In genomic region chr5:117131048-117131679, GRCh38 we compare ENCODE assay signal across 10 cellular contexts.
A peak's percentile ranks its signal among the peaks of the same experiment; 100 is the strongest.
DNase-seq lines count a peak whose midpoint lies in the region; ATAC-seq, FAIRE-seq and TF ChIP-seq lines count a peak whose summit lies in the region.
"Had no signal": no experiment of that assay in that cellular context is flagged by ENCODE, and none has a peak within 500 bp of the region (broad histone marks: within the 10 kb centered on the region; RNA-seq: fewer than 3 reads in every experiment).

No MANE protein-coding gene starts in this region.

- no peaks in the 10 kb centered on the region for H3K36me3 ChIP-seq in HepG2 (replicated peaks in 1 of 2; ENCODE audit: control insufficient read depth in 1 of 2, insufficient read depth in 2 of 2, low read length in 2 of 2)
- H3K36me3 ChIP-seq in naive thymus-derived CD4-positive, alpha-beta T cell (ENCODE audit: control insufficient read depth in 2 of 3, insufficient read depth in 3 of 3, low read length in 3 of 3), result no peaks in the 10 kb centered on the region

- H3K9me3 Mint-ChIP-seq in naive thymus-derived CD4-positive, alpha-beta T cell, result peaks cover 0 to 26% (median 3%) of the 10 kb centered on the region in 11 donors

- H3K36me3 Mint-ChIP-seq in naive thymus-derived CD4-positive, alpha-beta T cell, result no peaks in the 10 kb centered on the region
- H3K36me3 Mint-ChIP-seq: naive B cell had no signal

- H3K4me1 ChIP-seq in HepG2 (ENCODE audit: insufficient read depth, low read length), result no peaks in the 10 kb centered on the region
- no peaks in the 10 kb centered on the region for H3K4me1 ChIP-seq in naive thymus-derived CD4-positive, alpha-beta T cell (ENCODE audit: control insufficient read depth in 2 of 2, insufficient read depth in 2 of 2, low read length in 2 of 2)

- TF ChIP-seq EP300 in HepG2 (IDR thresholded peaks at IDR 0.05; ENCODE audit: low read depth in 2 of 2, low read length in 2 of 2) (no peak), HepG2 (CRISPR knock-in tag; IDR thresholded peaks at IDR 0.05; ENCODE audit: borderline replicate concordance) (no peak)

- peak; percentile 45 for DNase-seq in GM12864 (ENCODE audit: low read depth)
- peak; percentile 95 for DNase-seq in NCI-H446 treated with DMSO at 0.1 percent for 48 hours (lab: John Stamatoyannopoulos, UW)
- no peak for DNase-seq in NCI-H1092 treated with DMSO at 0.1 percent for 48 hours (lab: John Stamatoyannopoulos, UW)
- no peak for DNase-seq in HepG2 (ENCODE audit: low spot score)
- DNase-seq in naive thymus-derived CD4-positive, alpha-beta T cell, result no peak
- no peak for DNase-seq in activated CD8-positive, alpha-beta memory T cell treated with anti-CD3 and anti-CD28 coated beads for 24 hours
- DNase-seq: naive B cell; stimulated activated CD4-positive, alpha-beta T cell treated with anti-CD3 and anti-CD28 coated beads, Interleukin-2, amount 100 ng/mL, for 48 hours had no signal

- H3K4me3 Mint-ChIP-seq in naive thymus-derived CD4-positive, alpha-beta T cell, result no peak overlapping the region
- H3K4me3 Mint-ChIP-seq: naive B cell had no signal

- CTCF ChIA-PET in HepG2 (lab: Yijun Ruan, JAX; ENCODE audit: low intra/inter-chr PET ratio, low total read pairs), result no interaction called here
- CTCF ChIA-PET in naive thymus-derived CD4-positive, alpha-beta T cell (lab: Charles Lee), result no interaction called here

- no peaks in the 10 kb centered on the region for H3K27me3 ChIP-seq in HepG2 (ENCODE audit: control insufficient read depth in 1 of 2, insufficient read depth in 2 of 2, low read length in 2 of 2)
- H3K27me3 ChIP-seq in naive thymus-derived CD4-positive, alpha-beta T cell (ENCODE audit: control insufficient read depth in 2 of 2, insufficient read depth in 2 of 2, low read length in 2 of 2), result no peaks in the 10 kb centered on the region

- H3K9ac ChIP-seq in HepG2 (ENCODE audit: insufficient read depth, low read depth, low read length), result no peak overlapping the region

- BruUV-seq in HepG2 (replicated peaks; lab: Mats Ljungman, UMichigan), result no TSS peak

- POLR2A ChIA-PET in HepG2 (lab: Yijun Ruan, JAX), result no interaction called here
- POLR2A ChIA-PET in naive thymus-derived CD4-positive, alpha-beta T cell (lab: Charles Lee), result no interaction called here

- no peak for TF ChIP-seq POLR2A in HepG2 (IDR thresholded peaks at IDR 0.05; ENCODE audit: insufficient read depth in 1 of 2, low read depth in 2 of 2, low read length in 2 of 2)

- H3K27ac ChIP-seq in HepG2 (ENCODE audit: extremely low read length, insufficient read depth, low read length), result no peak overlapping the region
- H3K27ac ChIP-seq in naive thymus-derived CD4-positive, alpha-beta T cell (ENCODE audit: low read depth, low read length), result no peak overlapping the region

- intact Hi-C loops in HepG2 (cut with micrococcal nuclease; ENCODE audit: unreplicated experiment), result no loop called here
- intact Hi-C loops in naive thymus-derived CD4-positive, alpha-beta T cell (cut with micrococcal nuclease), result no loop called here

- H2AFZ ChIP-seq in HepG2 (ENCODE audit: low read length), result no peak overlapping the region

- H4K20me1 ChIP-seq in HepG2 (ENCODE audit: insufficient read depth, low read length), result no peaks in the 10 kb centered on the region

- peak; percentile 77 for ATAC-seq in GM19467 (IDR thresholded peaks at IDR 0.05; ENCODE audit: unreplicated experiment)
- ATAC-seq in HG03039 (IDR thresholded peaks at IDR 0.05; ENCODE audit: unreplicated experiment), result peak; percentile 95
- no peak for ATAC-seq in HepG2
- ATAC-seq in naive thymus-derived CD4-positive, alpha-beta T cell, result no peak

- H3K4me2 ChIP-seq in HepG2 (ENCODE audit: low read depth, low read length), result no peak overlapping the region

- FAIRE-seq in HepG2 (lab: Jason Lieb, UNC), result no peak

- H3K27ac Mint-ChIP-seq in naive thymus-derived CD4-positive, alpha-beta T cell, result no peak overlapping the region
- H3K27ac Mint-ChIP-seq: naive B cell had no signal

- in situ Hi-C loops in HepG2 (cut with HindIII; ENCODE audit: extremely low pct_ligation_motif_present, low pct_unique_long_range_greater_than_20kb), result no loop called here

- H3K27me3 Mint-ChIP-seq in naive thymus-derived CD4-positive, alpha-beta T cell, result no peaks in the 10 kb centered on the region
- H3K27me3 Mint-ChIP-seq: naive B cell had no signal

- TF ChIP-seq CTCF in GM12864 (IDR thresholded peaks at IDR 0.05; ENCODE audit: low read depth, low read length, missing control alignments) (no peak), HepG2 (CRISPR knock-in tag; IDR thresholded peaks at IDR 0.05) (no peak)

- no peaks in the 10 kb centered on the region for H3K79me2 ChIP-seq in HepG2 (ENCODE audit: insufficient read depth, low read length)

- TF ChIP-seq RAD21 in HepG2 (CRISPR knock-in tag; IDR thresholded peaks at IDR 0.05), result no peak

- no peaks in the 10 kb centered on the region for H3K4me1 Mint-ChIP-seq in naive thymus-derived CD4-positive, alpha-beta T cell
- H3K4me1 Mint-ChIP-seq: naive B cell had no signal

- H3K4me3 ChIP-seq in GM12864 (ENCODE audit: low read depth, low read length) (no peak overlapping the region), HepG2 (replicated peaks in 1 of 3; ENCODE audit: insufficient read depth in 1 of 3, low read depth in 2 of 3, low read length in 3 of 3) (no peak overlapping the region)
- H3K4me3 ChIP-seq in naive thymus-derived CD4-positive, alpha-beta T cell (ENCODE audit: low read length), result no peak overlapping the region

- WGBS in HepG2 (ENCODE audit: low lambda C conversion rate), result 3% methylated on average over 3 of the region's 3 CpGs

- H3K9me3 ChIP-seq in HepG2 (ENCODE audit: low read length), result no peaks in the 10 kb centered on the region
- H3K9me3 ChIP-seq in naive thymus-derived CD4-positive, alpha-beta T cell (ENCODE audit: control insufficient read depth in 2 of 3, low read length in 3 of 3), result no peaks in the 10 kb centered on the region

TF ChIP-seq in HepG2, 621 proteins besides CTCF, POLR2A, EP300 and RAD21:
- TF ChIP-seq ZNF777 (CRISPR knock-in tag; IDR thresholded peaks at IDR 0.05) (no peak), BRD4 (CRISPR knock-in tag; IDR thresholded peaks at IDR 0.05) (no peak), HHEX (CRISPR knock-in tag; IDR thresholded peaks at IDR 0.05) (no peak), SRSF1 (optimal IDR thresholded peaks at IDR 0.05; ENCODE audit: low read depth, low read length) (no peak), ZGPAT (CRISPR knock-in tag; IDR thresholded peaks at IDR 0.05) (no peak), BORCS8-MEF2B (CRISPR knock-in tag; IDR thresholded peaks at IDR 0.05) (no peak), CREM (IDR thresholded peaks at IDR 0.05) (no peak), CREM (CRISPR knock-in tag; IDR thresholded peaks at IDR 0.05) (no peak)
TF ChIP-seq in HepG2: peak in this region for 0.

Comparison
In these comparisons a context has a peak if more than half of its experiments do, and no peak if none do; other contexts are left out.
1. DNase-seq: peak in GM12864 (single experiment) and NCI-H446 treated with DMSO at 0.1 percent for 48 hours (single experiment); none in NCI-H1092 treated with DMSO at 0.1 percent for 48 hours (single experiment), HepG2 (single experiment), naive thymus-derived CD4-positive, alpha-beta T cell (0 of 9) and activated CD8-positive, alpha-beta memory T cell treated with anti-CD3 and anti-CD28 coated beads for 24 hours (single experiment).
2. ATAC-seq: peak in GM19467 (single experiment) and HG03039 (single experiment); none in HepG2 (single experiment) and naive thymus-derived CD4-positive, alpha-beta T cell (single experiment).